In genomic region chr19:52336117-52336811, GRCh38 we compare ENCODE assay signal across 8 cellular contexts. TPM values are rescaled to one million over a fixed set of nuclear protein-coding genes. Genes with fewer than 3 reads are reported as not detected.
DNase-seq lines count a peak whose midpoint lies in the region; ATAC-seq, FAIRE-seq and TF ChIP-seq lines count a peak whose summit lies in the region.

Gene ZNF610 (plus strand): TSS chr19:52336243. CDS start chr19:52349173, 12,930 bp downstream.

- peak within 1 kb of the TSS; percentile 95 for H3K27ac Mint-ChIP-seq in neural progenitor cell

- H3K4me3 Mint-ChIP-seq in neural progenitor cell, result peak within 1 kb of the TSS; percentile 97

- no peaks in the 10 kb centered on the region for H3K27me3 Mint-ChIP-seq in neural progenitor cell (ENCODE audit: insufficient read depth, low read depth)

- TF ChIP-seq CTCF in RWPE2 (IDR thresholded peaks at IDR 0.05; ENCODE audit: poor library complexity, severe bottlenecking) (no peak), neural progenitor cell (IDR thresholded peaks at IDR 0.05) (no peak)

- H3K4me1 ChIP-seq in HUES48 (ENCODE audit: control insufficient read depth, insufficient read depth, low read length) (no peaks in the 10 kb centered on the region), RWPE2 (ENCODE audit: insufficient read depth, poor library complexity, severe bottlenecking) (no peaks in the 10 kb centered on the region), neural progenitor cell (no peaks in the 10 kb centered on the region)

- peaks cover 40% of the 10 kb centered on the region for H3K9me3 Mint-ChIP-seq in neural progenitor cell

- H3K36me3 ChIP-seq in HUES48 (ENCODE audit: control insufficient read depth, insufficient read depth, low read length) (peaks cover 4% of the 10 kb centered on the region), RWPE2 (ENCODE audit: low read depth) (no peaks in the 10 kb centered on the region), neural progenitor cell (no peaks in the 10 kb centered on the region)

- peak within 1 kb of the TSS; percentile 87 for H3K4me2 ChIP-seq in neural progenitor cell

- no peaks in the 10 kb centered on the region for H4K20me1 ChIP-seq in neural progenitor cell (ENCODE audit: low read depth)

- peaks cover 5% of the 10 kb centered on the region for H3K79me2 ChIP-seq in neural progenitor cell (ENCODE audit: low read depth)

- peaks cover 8% of the 10 kb centered on the region for H3K4me1 Mint-ChIP-seq in neural progenitor cell

- no peaks in the 10 kb centered on the region for H3K27me3 ChIP-seq in HUES48 (ENCODE audit: control insufficient read depth, insufficient read depth, low read length)
- no peaks in the 10 kb centered on the region for H3K27me3 ChIP-seq in RWPE2 (ENCODE audit: insufficient read depth, poor library complexity, severe bottlenecking)
- H3K27me3 ChIP-seq in neural progenitor cell, result no peaks in the 10 kb centered on the region

- peaks cover 31% of the 10 kb centered on the region for H3K9me3 ChIP-seq in HUES48 (ENCODE audit: control insufficient read depth, insufficient read depth, low read length)
- peaks cover 1% of the 10 kb centered on the region for H3K9me3 ChIP-seq in RWPE2 (ENCODE audit: severe bottlenecking)
- H3K9me3 ChIP-seq in neural progenitor cell (ENCODE audit: low read depth), result peaks cover 8% of the 10 kb centered on the region

- DNase-seq in RWPE2 (ENCODE audit: low spot score), result peak; percentile 64
- peak; percentile 76 for DNase-seq in activated gamma-delta T cell treated with anti-CD3 and anti-CD28 coated beads, Interleukin-2, amount 50 U/mL, for 16 hours (ENCODE audit: low read depth)
- peak; percentile 74 to 85 for DNase-seq in frontal cortex (ENCODE audit: low spot score in 2 of 2)
- peak; percentile 86 for DNase-seq in neural progenitor cell (ENCODE audit: low spot score)
- DNase-seq in stimulated activated naive CD8-positive, alpha-beta T cell treated with anti-CD3 and anti-CD28 coated beads, Interleukin-15, Interleukin-2, amounts not matched to agents 100 U/mL and 50 U/mL, for 24 hours, result peak; percentile 93
- DNase-seq in UCSD-AML1 (lab: John Stamatoyannopoulos, UW; ENCODE audit: unreplicated experiment), result no peak

- H3F3A ChIP-seq in neural progenitor cell (ENCODE audit: low read depth), result peaks cover 7% of the 10 kb centered on the region

- H3K4me3 ChIP-seq in HUES48 (ENCODE audit: low read depth, low read length) (peak within 1 kb of the TSS; percentile 92), RWPE2 (ENCODE audit: severe bottlenecking) (peak within 1 kb of the TSS; percentile 41), neural progenitor cell (peak within 1 kb of the TSS; percentile 88)

- H3K9ac ChIP-seq in HUES48 (ENCODE audit: low read depth, low read length) (peak within 1 kb of the TSS; percentile 90), neural progenitor cell (peak within 1 kb of the TSS; percentile 74)

- peak within 1 kb of the TSS; percentile 68 for H2AFZ ChIP-seq in neural progenitor cell (replicated peaks)

- H3K27ac ChIP-seq in HUES48 (ENCODE audit: low read depth, low read length) (peak within 1 kb of the TSS; percentile 85), RWPE2 (ENCODE audit: poor library complexity, severe bottlenecking) (no peak within 1 kb of the TSS), neural progenitor cell (no peak within 1 kb of the TSS)

- ATAC-seq in GM18502 (IDR thresholded peaks at IDR 0.05; ENCODE audit: poor library complexity, unreplicated experiment), result peak; percentile 75
- ATAC-seq in RWPE2 (ENCODE audit: low read depth), result peak; percentile 94
- peak; percentile 91 for ATAC-seq in stimulated activated naive CD8-positive, alpha-beta T cell treated with anti-CD3 and anti-CD28 coated beads, Interleukin-15, Interleukin-2, amounts not matched to agents 100 U/mL and 50 U/mL, for 24 hours

- FAIRE-seq in frontal cortex (lab: Jason Lieb, UNC), result no peak

- peaks cover 32% of the 10 kb centered on the region for H3K36me3 Mint-ChIP-seq in neural progenitor cell

RNA-seq across cellular contexts. Expression of gene ZNF610, which starts in this region (rescaled TPM):
- 20.0 TPM for total RNA-seq in frontal cortex
- 13.0 and 13.1 TPM in 2 replicates for total RNA-seq in neural progenitor cell (ENCODE audit: low replicate concordance)

Comparison
In these comparisons a context has a peak if more than half of its experiments do, and no peak if none do; other contexts are left out.
1. H3K4me3 ChIP-seq: peak in every context shown above with its lines; median percentile 92 in HUES48; 88 in neural progenitor cell; 41 in RWPE2.